In the genomic region with DNA sequence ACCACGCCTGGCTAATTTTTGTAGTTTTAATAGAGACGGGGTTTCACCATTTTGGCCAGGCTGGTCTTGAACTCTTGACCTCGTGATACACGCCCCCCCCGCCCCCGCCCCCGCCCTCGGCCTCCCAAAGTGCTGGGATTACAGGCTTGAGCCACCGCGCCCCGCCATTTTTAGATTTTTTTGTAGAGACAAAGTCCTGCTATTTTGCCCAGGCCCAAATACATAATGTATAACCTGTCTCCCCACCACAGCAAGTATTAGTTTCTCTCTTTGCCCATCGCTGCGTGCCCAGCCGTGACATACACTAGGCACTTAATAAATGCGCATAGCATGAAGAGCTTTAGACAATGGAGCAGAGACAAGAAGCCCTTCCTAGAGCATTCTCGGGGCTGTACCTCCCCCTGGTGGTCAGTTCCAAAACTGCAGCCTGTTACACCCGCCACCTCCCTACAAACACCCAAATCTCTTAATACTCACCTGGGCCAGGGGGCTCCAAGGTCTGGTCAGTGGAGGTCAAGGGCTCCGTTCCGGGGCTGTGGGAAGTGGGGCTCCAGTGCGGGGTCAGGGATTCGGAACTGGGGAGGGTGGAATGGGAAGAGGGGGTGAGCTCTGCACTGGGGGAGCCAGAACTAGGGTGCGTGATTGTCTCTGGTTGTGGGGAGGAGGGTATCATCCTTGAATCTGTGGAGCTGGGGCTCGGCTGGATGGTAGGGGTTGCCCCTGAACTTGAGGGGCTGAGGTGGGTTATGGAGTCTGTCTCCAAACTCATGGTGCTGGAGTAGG, we compare ENCODE assay signal across 1 cellular context.
TF ChIP-seq lines count a peak whose summit lies in the region.

No MANE protein-coding gene starts in this region.

TF ChIP-seq in K562, 482 proteins besides CTCF, POLR2A, EP300 and RAD21 (continued from another document and continues in another):
- TF ChIP-seq SMC3 (conservative IDR thresholded peaks at IDR 0.05; ENCODE audit: insufficient read depth, low read depth, low read length) (peak; percentile 99), RBM22 (IDR thresholded peaks at IDR 0.05; ENCODE audit: low read depth, low read length, poor library complexity, severe bottlenecking) (no peak), RB1 (IDR thresholded peaks at IDR 0.05; ENCODE audit: low read depth) (0 out of 2 replicates have a peak, but pooled peaks have one; percentile 27), CXXC5 (CRISPR knock-in tag; IDR thresholded peaks at IDR 0.05) (0 out of 2 replicates have a peak, but pooled peaks have one; percentile 20), POLR2G (IDR thresholded peaks at IDR 0.05; ENCODE audit: low read depth, low read length) (no peak), CC2D1A (IDR thresholded peaks at IDR 0.05) (peak; percentile 87), ZKSCAN8 (CRISPR knock-in tag; IDR thresholded peaks at IDR 0.05) (peak; percentile 99), EHMT2 (IDR thresholded peaks at IDR 0.05) (no peak), STAT5B (CRISPR knock-in tag; IDR thresholded peaks at IDR 0.05) (no peak), PKNOX1 (IDR thresholded peaks at IDR 0.05) (no peak), HSF4 (CRISPR knock-in tag; IDR thresholded peaks at IDR 0.05; ENCODE audit: borderline replicate concordance) (no peak), FOXA1 (IDR thresholded peaks at IDR 0.05; ENCODE audit: borderline replicate concordance) (no peak), ZNF445 (CRISPR knock-in tag; IDR thresholded peaks at IDR 0.05; ENCODE audit: low read depth) (no peak), SMARCA4 (IDR thresholded peaks at IDR 0.05) (no peak), DACH1 (IDR thresholded peaks at IDR 0.05; ENCODE audit: partially characterized antibody) (no peak), CBFB (CRISPR knock-in tag; IDR thresholded peaks at IDR 0.05) (no peak), ZNF699 (CRISPR knock-in tag; IDR thresholded peaks at IDR 0.05; ENCODE audit: insufficient replicate concordance) (no peak), RFX7 (CRISPR knock-in tag; IDR thresholded peaks at IDR 0.05) (no peak), CBFA2T3 (IDR thresholded peaks at IDR 0.05) (no peak), BRD4 (IDR thresholded peaks at IDR 0.05) (no peak), ZNF133 (CRISPR knock-in tag; IDR thresholded peaks at IDR 0.05) (no peak), FOXP4 (CRISPR knock-in tag; IDR thresholded peaks at IDR 0.05; ENCODE audit: borderline replicate concordance) (no peak), XRCC4 (IDR thresholded peaks at IDR 0.05; ENCODE audit: extremely low read depth, insufficient read depth, insufficient read length) (no peak), RCOR1 (IDR thresholded peaks at IDR 0.05; ENCODE audit: borderline replicate concordance in 1 of 2, low read depth in 2 of 2, low read length in 2 of 2) (peak in 1 of 2 experiments; percentile 53; a peak in 1 of 4 replicates), KLF1 (tag; IDR thresholded peaks at IDR 0.05) (no peak), XRCC5 (IDR thresholded peaks at IDR 0.05; ENCODE audit: low read depth, low read length) (peak; percentile 56; the same call in 1 of the 2 replicates), EGR1 (conservative IDR thresholded peaks at IDR 0.05) (peak; percentile 33), ZNF395 (CRISPR knock-in tag; IDR thresholded peaks at IDR 0.05) (no peak), GATA2 (CRISPR knock-in tag; IDR thresholded peaks at IDR 0.05) (no peak), KLF6 (CRISPR knock-in tag; IDR thresholded peaks at IDR 0.05; ENCODE audit: borderline replicate concordance) (no peak), C11orf30 (IDR thresholded peaks at IDR 0.05; ENCODE audit: low read depth) (no peak), CHAMP1 (IDR thresholded peaks at IDR 0.05) (no peak), ILF3 (IDR thresholded peaks at IDR 0.05; ENCODE audit: borderline replicate concordance) (no peak)
- TF ChIP-seq, protein P1, sequence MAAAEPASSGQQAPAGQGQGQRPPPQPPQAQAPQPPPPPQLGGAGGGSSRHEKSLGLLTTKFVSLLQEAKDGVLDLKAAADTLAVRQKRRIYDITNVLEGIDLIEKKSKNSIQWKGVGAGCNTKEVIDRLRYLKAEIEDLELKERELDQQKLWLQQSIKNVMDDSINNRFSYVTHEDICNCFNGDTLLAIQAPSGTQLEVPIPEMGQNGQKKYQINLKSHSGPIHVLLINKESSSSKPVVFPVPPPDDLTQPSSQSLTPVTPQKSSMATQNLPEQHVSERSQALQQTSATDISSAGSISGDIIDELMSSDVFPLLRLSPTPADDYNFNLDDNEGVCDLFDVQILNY (CRISPR knock-in tag; IDR thresholded peaks at IDR 0.05) = no peak
- TF ChIP-seq, protein P2, sequence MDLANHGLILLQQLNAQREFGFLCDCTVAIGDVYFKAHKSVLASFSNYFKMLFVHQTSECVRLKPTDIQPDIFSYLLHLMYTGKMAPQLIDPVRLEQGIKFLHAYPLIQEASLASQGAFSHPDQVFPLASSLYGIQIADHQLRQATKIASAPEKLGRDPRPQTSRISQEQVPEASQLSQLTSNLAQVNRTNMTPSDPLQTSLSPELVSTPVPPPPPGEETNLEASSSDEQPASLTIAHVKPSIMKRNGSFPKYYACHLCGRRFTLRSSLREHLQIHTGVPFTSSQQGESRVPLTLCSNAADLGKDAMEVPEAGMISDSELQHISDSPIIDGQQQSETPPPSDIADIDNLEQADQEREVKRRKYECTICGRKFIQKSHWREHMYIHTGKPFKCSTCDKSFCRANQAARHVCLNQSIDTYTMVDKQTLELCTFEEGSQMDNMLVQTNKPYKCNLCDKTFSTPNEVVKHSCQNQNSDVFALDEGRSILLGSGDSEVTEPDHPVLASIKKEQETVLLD (IDR thresholded peaks at IDR 0.05) = no peak
- TF ChIP-seq, protein P3, sequence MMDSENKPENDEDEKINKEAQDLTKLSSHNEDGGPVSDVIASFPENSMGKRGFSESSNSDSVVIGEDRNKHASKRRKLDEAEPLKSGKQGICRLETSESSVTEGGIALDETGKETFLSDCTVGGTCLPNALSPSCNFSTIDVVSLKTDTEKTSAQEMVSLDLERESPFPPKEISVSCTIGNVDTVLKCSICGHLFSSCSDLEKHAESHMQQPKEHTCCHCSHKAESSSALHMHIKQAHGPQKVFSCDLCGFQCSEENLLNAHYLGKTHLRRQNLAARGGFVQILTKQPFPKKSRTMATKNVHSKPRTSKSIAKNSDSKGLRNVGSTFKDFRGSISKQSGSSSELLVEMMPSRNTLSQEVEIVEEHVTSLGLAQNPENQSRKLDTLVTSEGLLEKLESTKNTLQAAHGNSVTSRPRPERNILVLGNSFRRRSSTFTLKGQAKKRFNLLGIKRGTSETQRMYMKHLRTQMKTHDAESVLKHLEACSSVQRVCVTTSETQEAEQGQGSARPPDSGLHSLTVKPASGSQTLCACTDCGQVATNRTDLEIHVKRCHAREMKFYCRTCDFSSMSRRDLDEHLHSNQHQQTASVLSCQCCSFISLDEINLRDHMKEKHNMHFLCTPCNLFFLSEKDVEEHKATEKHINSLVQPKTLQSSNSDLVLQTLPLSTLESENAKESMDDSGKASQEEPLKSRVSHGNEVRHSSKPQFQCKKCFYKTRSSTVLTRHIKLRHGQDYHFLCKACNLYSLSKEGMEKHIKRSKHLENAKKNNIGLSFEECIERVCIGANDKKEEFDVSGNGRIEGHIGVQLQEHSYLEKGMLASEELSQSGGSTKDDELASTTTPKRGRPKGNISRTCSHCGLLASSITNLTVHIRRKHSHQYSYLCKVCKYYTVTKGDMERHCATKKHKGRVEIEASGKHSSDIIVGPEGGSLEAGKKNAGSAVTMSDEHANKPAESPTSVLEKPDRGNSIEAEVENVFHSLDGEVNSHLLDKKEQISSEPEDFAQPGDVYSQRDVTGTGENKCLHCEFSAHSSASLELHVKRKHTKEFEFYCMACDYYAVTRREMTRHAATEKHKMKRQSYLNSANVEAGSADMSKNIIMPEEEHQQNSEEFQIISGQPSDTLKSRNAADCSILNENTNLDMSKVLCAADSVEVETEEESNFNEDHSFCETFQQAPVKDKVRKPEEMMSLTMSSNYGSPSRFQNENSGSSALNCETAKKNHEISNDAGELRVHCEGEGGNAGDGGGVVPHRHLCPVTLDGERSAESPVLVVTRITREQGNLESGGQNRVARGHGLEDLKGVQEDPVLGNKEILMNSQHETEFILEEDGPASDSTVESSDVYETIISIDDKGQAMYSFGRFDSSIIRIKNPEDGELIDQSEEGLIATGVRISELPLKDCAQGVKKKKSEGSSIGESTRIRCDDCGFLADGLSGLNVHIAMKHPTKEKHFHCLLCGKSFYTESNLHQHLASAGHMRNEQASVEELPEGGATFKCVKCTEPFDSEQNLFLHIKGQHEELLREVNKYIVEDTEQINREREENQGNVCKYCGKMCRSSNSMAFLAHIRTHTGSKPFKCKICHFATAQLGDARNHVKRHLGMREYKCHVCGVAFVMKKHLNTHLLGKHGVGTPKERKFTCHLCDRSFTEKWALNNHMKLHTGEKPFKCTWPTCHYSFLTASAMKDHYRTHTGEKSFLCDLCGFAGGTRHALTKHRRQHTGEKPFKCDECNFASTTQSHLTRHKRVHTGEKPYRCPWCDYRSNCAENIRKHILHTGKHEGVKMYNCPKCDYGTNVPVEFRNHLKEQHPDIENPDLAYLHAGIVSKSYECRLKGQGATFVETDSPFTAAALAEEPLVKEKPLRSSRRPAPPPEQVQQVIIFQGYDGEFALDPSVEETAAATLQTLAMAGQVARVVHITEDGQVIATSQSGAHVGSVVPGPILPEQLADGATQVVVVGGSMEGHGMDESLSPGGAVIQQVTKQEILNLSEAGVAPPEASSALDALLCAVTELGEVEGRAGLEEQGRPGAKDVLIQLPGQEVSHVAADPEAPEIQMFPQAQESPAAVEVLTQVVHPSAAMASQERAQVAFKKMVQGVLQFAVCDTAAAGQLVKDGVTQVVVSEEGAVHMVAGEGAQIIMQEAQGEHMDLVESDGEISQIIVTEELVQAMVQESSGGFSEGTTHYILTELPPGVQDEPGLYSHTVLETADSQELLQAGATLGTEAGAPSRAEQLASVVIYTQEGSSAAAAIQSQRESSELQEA (IDR thresholded peaks at IDR 0.05; ENCODE audit: low read depth) = no peak
- TF ChIP-seq, protein P4, sequence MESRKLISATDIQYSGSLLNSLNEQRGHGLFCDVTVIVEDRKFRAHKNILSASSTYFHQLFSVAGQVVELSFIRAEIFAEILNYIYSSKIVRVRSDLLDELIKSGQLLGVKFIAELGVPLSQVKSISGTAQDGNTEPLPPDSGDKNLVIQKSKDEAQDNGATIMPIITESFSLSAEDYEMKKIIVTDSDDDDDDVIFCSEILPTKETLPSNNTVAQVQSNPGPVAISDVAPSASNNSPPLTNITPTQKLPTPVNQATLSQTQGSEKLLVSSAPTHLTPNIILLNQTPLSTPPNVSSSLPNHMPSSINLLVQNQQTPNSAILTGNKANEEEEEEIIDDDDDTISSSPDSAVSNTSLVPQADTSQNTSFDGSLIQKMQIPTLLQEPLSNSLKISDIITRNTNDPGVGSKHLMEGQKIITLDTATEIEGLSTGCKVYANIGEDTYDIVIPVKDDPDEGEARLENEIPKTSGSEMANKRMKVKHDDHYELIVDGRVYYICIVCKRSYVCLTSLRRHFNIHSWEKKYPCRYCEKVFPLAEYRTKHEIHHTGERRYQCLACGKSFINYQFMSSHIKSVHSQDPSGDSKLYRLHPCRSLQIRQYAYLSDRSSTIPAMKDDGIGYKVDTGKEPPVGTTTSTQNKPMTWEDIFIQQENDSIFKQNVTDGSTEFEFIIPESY (CRISPR knock-in tag; IDR thresholded peaks at IDR 0.05) = peak; percentile 59
